20 cellular contexts compared by ENCODE assay signal in genomic region chr3:182902236-182902635, GRCh38.
DNase-seq lines count a peak whose midpoint lies in the region; FAIRE-seq and TF ChIP-seq lines count a peak whose summit lies in the region.
"Had no signal": no experiment of that assay in that cellular context is flagged by ENCODE, and none has a peak within 500 bp of the region (broad histone marks: within the 10 kb centered on the region; RNA-seq: fewer than 3 reads in every experiment).

No MANE protein-coding gene starts in this region.

- in situ Hi-C loops in GM13977 (cut with MboI; ENCODE audit: low pct_unique_long_range_greater_than_20kb, low sequenced_read_pairs, unreplicated experiment) = loop anchor here (25.0 kb wide), 1 partner anchor 485 kb away; no protein-coding TSS in a partner anchor

- DNase-seq in NCI-H510A treated with DMSO at 0.1 percent for 48 hours (lab: John Stamatoyannopoulos, UW) (peak; percentile 69), NCI-H510A (lab: John Stamatoyannopoulos, UW) (no peak), GM19239 (ENCODE audit: insufficient read length, low spot score) (no peak), caudate nucleus (lab: John Stamatoyannopoulos, UW) (no peak), osteoblast (ENCODE audit: insufficient read length, low spot score, missing footprints) (peak; percentile 5), NCI-H187 (lab: John Stamatoyannopoulos, UW) (no peak), GM13977 (ENCODE audit: low spot score) (no peak), hypothalamus (lab: John Stamatoyannopoulos, UW) (no peak)
- DNase-seq: 8988T; activated CD4-positive, alpha-beta memory T cell treated with anti-CD3 and anti-CD28 coated beads, Interleukin-2, amount 10 ng/mL, durations not matched to agents 7 days and 5 days; activated naive CD8-positive, alpha-beta T cell treated with anti-CD3 and anti-CD28 coated beads, Interleukin-2, amount 10 ng/mL, durations not matched to agents 7 days and 5 days; EL; heart right ventricle; NCI-H1105; NCI-H2029 treated with DMSO at 0.1 percent for 48 hours; NCI-H82; SIG-M5; T-helper 9 cell had no signal

- no peak for TF ChIP-seq CTCF in osteoblast (IDR thresholded peaks at IDR 0.05; ENCODE audit: extremely low read depth, low read depth, low read length)
- no peak for TF ChIP-seq CTCF in GM13977 (IDR thresholded peaks at IDR 0.05; ENCODE audit: extremely low read depth, insufficient read depth, missing control alignments)

- no peaks in the 10 kb centered on the region for H3K9me3 ChIP-seq in osteoblast (ENCODE audit: low read depth, low read length)
- H3K9me3 ChIP-seq: heart right ventricle had no signal

- no peak overlapping the region for H3K4me3 ChIP-seq in osteoblast (ENCODE audit: insufficient read depth, low read length)
- H3K4me3 ChIP-seq: heart right ventricle, K562 had no signal

- no peak overlapping the region for H3K4me2 ChIP-seq in osteoblast (ENCODE audit: insufficient read depth, low read length)

- H4K20me1 ChIP-seq in osteoblast (ENCODE audit: insufficient read depth, low read length) = no peaks in the 10 kb centered on the region

- no peaks in the 10 kb centered on the region for H3K27me3 ChIP-seq in osteoblast (ENCODE audit: insufficient read depth, low read length)
- H3K27me3 ChIP-seq: heart right ventricle had no signal

- no peaks in the 10 kb centered on the region for H3K4me1 ChIP-seq in osteoblast (ENCODE audit: insufficient read depth, low read length)
- H3K4me1 ChIP-seq: heart right ventricle had no signal

- H2AFZ ChIP-seq in osteoblast (ENCODE audit: low read length) = no peak overlapping the region

- peak overlapping the region; percentile 61 for H3K27ac ChIP-seq in caudate nucleus (ENCODE audit: low read depth, low read length)
- H3K27ac ChIP-seq in osteoblast (ENCODE audit: low read depth, low read length) = no peak overlapping the region
- H3K27ac ChIP-seq: heart right ventricle had no signal

- peaks cover 24% of the 10 kb centered on the region for H3K36me3 ChIP-seq in osteoblast (ENCODE audit: insufficient read depth, low read length)

- H3K79me2 ChIP-seq in osteoblast (ENCODE audit: insufficient read depth, low read length) = no peaks in the 10 kb centered on the region

- peak; percentile 14 for FAIRE-seq in GM19239 (lab: Jason Lieb, UNC)
- FAIRE-seq: D721Med, K562 had no signal

Comparison
In these comparisons a context has a peak if more than half of its experiments do, and no peak if none do; other contexts are left out.
1. DNase-seq: peak in NCI-H510A treated with DMSO at 0.1 percent for 48 hours (single experiment) and osteoblast (single experiment); none in NCI-H510A (single experiment), GM19239 (single experiment), caudate nucleus (0 of 61), NCI-H187 (0 of 2), GM13977 (single experiment) and hypothalamus (0 of 51).